28 cellular contexts compared by ENCODE assay signal in genomic region chr19:54379187-54379678, GRCh38. TPM values are rescaled to one million over a fixed set of nuclear protein-coding genes. Genes with fewer than 3 reads are reported as not detected.
DNase-seq lines count a peak whose midpoint lies in the region; ATAC-seq and TF ChIP-seq lines count a peak whose summit lies in the region.
"Had no signal": no experiment of that assay in that cellular context is flagged by ENCODE, and none has a peak within 500 bp of the region (broad histone marks: within the 10 kb centered on the region; RNA-seq: fewer than 3 reads in every experiment).

No MANE protein-coding gene starts in this region.

- H3K27ac ChIP-seq in DOHH2 (ENCODE audit: low read depth, low read length) = no peak overlapping the region

- POLR2A ChIA-PET in activated CD4-positive, alpha-beta T cell treated with anti-CD3 and anti-CD28 coated beads for 36 hours (lab: Charles Lee) = interaction anchor here (1.6 kb wide), 1 partner anchor 9 kb away, joined by 9 read pairs; no protein-coding TSS in a partner anchor
- POLR2A ChIA-PET in T-cell (lab: Charles Lee) = no interaction called here
- POLR2A ChIA-PET in naive thymus-derived CD8-positive, alpha-beta T cell (lab: Charles Lee) = interaction anchor here (0.8 to 2.7 kb wide), 10 partner anchors 9 to 190 kb away, joined by 3 to 39 read pairs (median 4); partner anchors contain the start of genes LAIR1 and MBOAT7

- DNase-seq in activated CD4-positive, alpha-beta T cell treated with anti-CD3 and anti-CD28 coated beads, Interleukin-2, amount 10 ng/mL, durations not matched to agents 24 days and 14 days = peak; percentile 51
- no peak for DNase-seq in activated CD4-positive, alpha-beta T cell treated with anti-CD3 and anti-CD28 coated beads for 36 hours
- DNase-seq in T-cell = no peak
- no peak for DNase-seq in naive thymus-derived CD8-positive, alpha-beta T cell
- DNase-seq in stimulated activated naive CD8-positive, alpha-beta T cell treated with anti-CD3 and anti-CD28 coated beads, Interleukin-15, Interleukin-2, amounts not matched to agents 100 U/mL and 50 U/mL, for 24 hours = no peak
- DNase-seq: activated CD4-positive, alpha-beta T cell treated with anti-CD3 and anti-CD28 coated beads, Interleukin-2, amount 50 U/mL, for 4 hours; activated CD8-positive, alpha-beta memory T cell treated with anti-CD3 and anti-CD28 coated beads, Interleukin-2, amount 50 U/mL, for 48 hours; AML-193; body of pancreas; COR-L47; effector memory CD4-positive, alpha-beta T cell; foreskin fibroblast; Kasumi-1; NCI-H1048; NCI-H187; NCI-H524 treated with DMSO at 0.1 percent for 48 hours; stimulated activated CD8-positive, alpha-beta memory T cell treated with anti-CD3 and anti-CD28 coated beads, Interleukin-4, amount 100 ng/mL, for 48 hours had no signal

- peaks cover 16% of the 10 kb centered on the region for H3K9me3 Mint-ChIP-seq in activated CD4-positive, alpha-beta T cell treated with anti-CD3 and anti-CD28 coated beads, Interleukin-2, amount 10 ng/mL, durations not matched to agents 24 days and 14 days
- H3K9me3 Mint-ChIP-seq in activated CD4-positive, alpha-beta T cell treated with anti-CD3 and anti-CD28 coated beads for 36 hours (ENCODE audit: low read depth) = no peaks in the 10 kb centered on the region
- no peaks in the 10 kb centered on the region for H3K9me3 Mint-ChIP-seq in T-cell
- peaks cover 0 to 3% (median 0%) of the 10 kb centered on the region in 9 donors for H3K9me3 Mint-ChIP-seq in naive thymus-derived CD8-positive, alpha-beta T cell
- H3K9me3 Mint-ChIP-seq: type B pancreatic cell had no signal

- peak overlapping the region; percentile 67 for H3K4me2 ChIP-seq in DOHH2 (ENCODE audit: low read length)

- intact Hi-C loops in activated CD4-positive, alpha-beta T cell treated with anti-CD3 and anti-CD28 coated beads, Interleukin-2, amount 10 ng/mL, durations not matched to agents 24 days and 14 days (cut with micrococcal nuclease) = no loop called here
- intact Hi-C loops in activated CD4-positive, alpha-beta T cell treated with anti-CD3 and anti-CD28 coated beads for 36 hours (cut with DNase I, micrococcal nuclease) = no loop called here

- no peaks in the 10 kb centered on the region for H3K79me2 ChIP-seq in DOHH2 (ENCODE audit: control insufficient read depth, low read length)

- ATAC-seq in activated CD4-positive, alpha-beta T cell treated with anti-CD3 and anti-CD28 coated beads for 36 hours = no peak
- no peak for ATAC-seq in T-cell (replicated peaks in 1 of 4)
- no peak for ATAC-seq in naive thymus-derived CD8-positive, alpha-beta T cell
- no peak for ATAC-seq in GM18511 (IDR thresholded peaks at IDR 0.05; ENCODE audit: unreplicated experiment)
- no peak for ATAC-seq in stimulated activated naive CD8-positive, alpha-beta T cell treated with anti-CD3 and anti-CD28 coated beads, Interleukin-15, Interleukin-2, amounts not matched to agents 100 U/mL and 50 U/mL, for 24 hours
- ATAC-seq in HG02973 (IDR thresholded peaks at IDR 0.05; ENCODE audit: unreplicated experiment) = no peak
- ATAC-seq: body of pancreas, left lobe of liver had no signal

- no peak overlapping the region for H3K4me3 Mint-ChIP-seq in activated CD4-positive, alpha-beta T cell treated with anti-CD3 and anti-CD28 coated beads, Interleukin-2, amount 10 ng/mL, durations not matched to agents 24 days and 14 days
- H3K4me3 Mint-ChIP-seq in activated CD4-positive, alpha-beta T cell treated with anti-CD3 and anti-CD28 coated beads for 36 hours = no peak overlapping the region
- peak overlapping the region in 2 of 3 donors; percentile 1 to 64 for H3K4me3 Mint-ChIP-seq in T-cell
- H3K4me3 Mint-ChIP-seq in naive thymus-derived CD8-positive, alpha-beta T cell = peak overlapping the region in 8 of 10 donors; percentile 4 to 74 (median 58)
- H3K4me3 Mint-ChIP-seq: mesothelial cell of epicardium, type B pancreatic cell had no signal

- peaks cover 8% of the 10 kb centered on the region for H4K20me1 ChIP-seq in DOHH2 (ENCODE audit: control insufficient read depth, insufficient read depth, low read depth, low read length)

- H3F3A ChIP-seq in DOHH2 (ENCODE audit: control insufficient read depth, insufficient read depth) = peaks cover 20% of the 10 kb centered on the region

- H3K4me3 ChIP-seq in DOHH2 (ENCODE audit: low read length) = peak overlapping the region; percentile 45
- H3K4me3 ChIP-seq: body of pancreas had no signal

- no peaks in the 10 kb centered on the region for H3K36me3 ChIP-seq in DOHH2 (ENCODE audit: control insufficient read depth, low read length)

- H3K9me2 ChIP-seq in DOHH2 (replicated peaks; ENCODE audit: control insufficient read depth, low read length) = no peaks in the 10 kb centered on the region

- CTCF ChIA-PET in activated CD4-positive, alpha-beta T cell treated with anti-CD3 and anti-CD28 coated beads for 36 hours (lab: Charles Lee) = interaction anchor here (0.6 to 1.5 kb wide), 3 partner anchors 12 to 95 kb away, joined by 3 to 6 read pairs (median 5); no protein-coding TSS in a partner anchor
- CTCF ChIA-PET in T-cell (lab: Charles Lee) = interaction anchor here in 1 of 2 donors (1.8 kb wide), 1 partner anchor 12 kb away, joined by 7 read pairs; no protein-coding TSS in a partner anchor

- peaks cover 49% of the 10 kb centered on the region for H3K27me3 ChIP-seq in DOHH2 (ENCODE audit: control insufficient read depth, low read length)
- H3K27me3 ChIP-seq: body of pancreas had no signal

- H3K27me3 Mint-ChIP-seq in activated CD4-positive, alpha-beta T cell treated with anti-CD3 and anti-CD28 coated beads, Interleukin-2, amount 10 ng/mL, durations not matched to agents 24 days and 14 days = peaks cover 23% of the 10 kb centered on the region
- H3K27me3 Mint-ChIP-seq in activated CD4-positive, alpha-beta T cell treated with anti-CD3 and anti-CD28 coated beads for 36 hours = peaks cover 26% of the 10 kb centered on the region
- no peaks in the 10 kb centered on the region for H3K27me3 Mint-ChIP-seq in T-cell
- no peaks in the 10 kb centered on the region for H3K27me3 Mint-ChIP-seq in naive thymus-derived CD8-positive, alpha-beta T cell

- H3K9me3 ChIP-seq in DOHH2 (ENCODE audit: control insufficient read depth, insufficient read depth, low read length) = no peaks in the 10 kb centered on the region
- H3K9me3 ChIP-seq: body of pancreas had no signal

- no peak overlapping the region for H3K27ac Mint-ChIP-seq in activated CD4-positive, alpha-beta T cell treated with anti-CD3 and anti-CD28 coated beads, Interleukin-2, amount 10 ng/mL, durations not matched to agents 24 days and 14 days
- no peak overlapping the region for H3K27ac Mint-ChIP-seq in activated CD4-positive, alpha-beta T cell treated with anti-CD3 and anti-CD28 coated beads for 36 hours
- peak overlapping the region in 1 of 2 donors; percentile 25 for H3K27ac Mint-ChIP-seq in T-cell
- H3K27ac Mint-ChIP-seq in naive thymus-derived CD8-positive, alpha-beta T cell = peak overlapping the region in 4 of 10 donors; percentile 15 to 79 (median 53)
- H3K27ac Mint-ChIP-seq: mesothelial cell of epicardium, type B pancreatic cell had no signal

- peaks cover 34% of the 10 kb centered on the region for H3K4me1 ChIP-seq in DOHH2 (ENCODE audit: control insufficient read depth, low read length)
- H3K4me1 ChIP-seq: body of pancreas had no signal

- H3K4me1 Mint-ChIP-seq in activated CD4-positive, alpha-beta T cell treated with anti-CD3 and anti-CD28 coated beads, Interleukin-2, amount 10 ng/mL, durations not matched to agents 24 days and 14 days = peaks cover 46% of the 10 kb centered on the region
- peaks cover 44% of the 10 kb centered on the region for H3K4me1 Mint-ChIP-seq in activated CD4-positive, alpha-beta T cell treated with anti-CD3 and anti-CD28 coated beads for 36 hours
- peaks cover 58 to 67% (median 62%) of the 10 kb centered on the region in 3 donors for H3K4me1 Mint-ChIP-seq in T-cell
- peaks cover 34 to 66% (median 62%) of the 10 kb centered on the region in 4 donors for H3K4me1 Mint-ChIP-seq in naive thymus-derived CD8-positive, alpha-beta T cell
- H3K4me1 Mint-ChIP-seq: mesothelial cell of epicardium had no signal

- no peak for TF ChIP-seq CTCF in DOHH2 (IDR thresholded peaks at IDR 0.05; ENCODE audit: low read depth, low read length, poor library complexity, severe bottlenecking)

- peaks cover 5% of the 10 kb centered on the region for H3K36me3 Mint-ChIP-seq in activated CD4-positive, alpha-beta T cell treated with anti-CD3 and anti-CD28 coated beads, Interleukin-2, amount 10 ng/mL, durations not matched to agents 24 days and 14 days (ENCODE audit: low read depth)
- H3K36me3 Mint-ChIP-seq in activated CD4-positive, alpha-beta T cell treated with anti-CD3 and anti-CD28 coated beads for 36 hours (ENCODE audit: low read depth) = no peaks in the 10 kb centered on the region
- H3K36me3 Mint-ChIP-seq in T-cell = no peaks in the 10 kb centered on the region
- H3K36me3 Mint-ChIP-seq in naive thymus-derived CD8-positive, alpha-beta T cell = no peaks in the 10 kb centered on the region
- H3K36me3 Mint-ChIP-seq: mesothelial cell of epicardium, type B pancreatic cell had no signal

RNA-seq across cellular contexts. Expression of gene LAIR1, which starts 14.5 kb away (rescaled TPM):
- 5.9 and 7.7 TPM in 2 replicates for total RNA-seq in activated CD4-positive, alpha-beta T cell treated with anti-CD3 and anti-CD28 coated beads, Interleukin-2, amount 10 ng/mL, durations not matched to agents 24 days and 14 days
- 1 to 10 TPM; 3.5 to 4.7 TPM for total RNA-seq in activated CD4-positive, alpha-beta T cell treated with anti-CD3 and anti-CD28 coated beads for 36 hours
- total RNA-seq in T-cell = 10 to 100 TPM; 40.2 to 66.0 (median 59.7) TPM
- total RNA-seq in naive thymus-derived CD8-positive, alpha-beta T cell = 10 to 100 TPM; 67.4 to 71.1 TPM
- 100 to 1,000 TPM in 1 of 3 donors, 10 to 100 TPM in 2; 58.3 to 104 (median 59.9) TPM for polyA plus RNA-seq in naive thymus-derived CD8-positive, alpha-beta T cell
- total RNA-seq: A172, Daoy had no signal
- polyA plus RNA-seq: neural cell had no signal

RNA-seq across cellular contexts. Expression of gene TTYH1, which starts 36.0 kb away (rescaled TPM):
- total RNA-seq in activated CD4-positive, alpha-beta T cell treated with anti-CD3 and anti-CD28 coated beads, Interleukin-2, amount 10 ng/mL, durations not matched to agents 24 days and 14 days = 0.21 and 0.78 TPM in 2 replicates
- under 1 TPM; 0.19 to 0.59 TPM for total RNA-seq in activated CD4-positive, alpha-beta T cell treated with anti-CD3 and anti-CD28 coated beads for 36 hours
- total RNA-seq in T-cell = under 1 TPM in 2 of 5 donors, not detected in 3; 0.26 to 0.41 TPM
- total RNA-seq in naive thymus-derived CD8-positive, alpha-beta T cell = not detected
- polyA plus RNA-seq in naive thymus-derived CD8-positive, alpha-beta T cell = under 1 TPM in 2 of 3 donors, not detected in 1; 0.04 to 0.65 TPM
- total RNA-seq: A172, Daoy, H4 had no signal

RNA-seq across cellular contexts. Expression of gene LILRA4, which starts 40.3 kb away (rescaled TPM):
- total RNA-seq in activated CD4-positive, alpha-beta T cell treated with anti-CD3 and anti-CD28 coated beads, Interleukin-2, amount 10 ng/mL, durations not matched to agents 24 days and 14 days = not detected in 2 replicates
- total RNA-seq in activated CD4-positive, alpha-beta T cell treated with anti-CD3 and anti-CD28 coated beads for 36 hours = not detected
- total RNA-seq in T-cell = under 1 TPM in 1 of 5 donors, not detected in 4; 0.58 TPM
- total RNA-seq in naive thymus-derived CD8-positive, alpha-beta T cell = under 1 TPM in 1 of 2 experiments, not detected in 1; 0.44 TPM
- polyA plus RNA-seq in naive thymus-derived CD8-positive, alpha-beta T cell = not detected
- total RNA-seq: A172; body of pancreas; Daoy; H4; left lobe of liver; mesothelial cell of epicardium; T-helper 1 cell treated with Interleukin-12 subunit alpha and Interleukin-12 subunit beta and Interleukin-4 antibody, amounts not matched to agents 30 ng/mL and 1 ng/mL, for 36 hours had no signal
- polyA plus RNA-seq: neural cell had no signal

Comparison
In these comparisons a context has a peak if more than half of its experiments do, and no peak if none do; other contexts are left out.
1. H3K4me3 Mint-ChIP-seq: peak in T-cell (2 of 3) and naive thymus-derived CD8-positive, alpha-beta T cell (8 of 10); none in activated CD4-positive, alpha-beta T cell treated with anti-CD3 and anti-CD28 coated beads, Interleukin-2, amount 10 ng/mL, durations not matched to agents 24 days and 14 days (single experiment) and activated CD4-positive, alpha-beta T cell treated with anti-CD3 and anti-CD28 coated beads for 36 hours (single experiment).
2. POLR2A ChIA-PET loops: an anchor here in activated CD4-positive, alpha-beta T cell treated with anti-CD3 and anti-CD28 coated beads for 36 hours (1.6 kb wide) and naive thymus-derived CD8-positive, alpha-beta T cell (0.8 to 2.7 kb wide); none called in T-cell.